22 cellular contexts compared by ENCODE assay signal in the genomic region with DNA sequence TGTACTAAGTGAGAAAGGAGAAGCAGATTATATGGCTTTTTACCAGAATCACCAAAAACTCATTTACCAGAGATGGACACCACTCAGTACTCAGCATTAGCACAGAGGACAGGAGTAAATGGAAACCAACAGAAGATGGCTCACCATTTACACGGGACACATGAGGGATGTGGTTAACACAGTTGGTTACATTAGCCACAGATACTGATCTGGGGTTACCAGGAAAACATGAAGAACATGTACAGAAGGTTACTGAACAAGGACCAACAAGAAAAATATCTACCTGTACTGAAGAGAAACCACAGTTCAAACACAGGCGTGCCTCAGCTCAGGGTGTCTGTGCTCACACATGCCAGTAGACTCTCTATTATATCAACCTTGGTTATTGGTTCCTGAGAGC.
DNase-seq lines count a peak whose midpoint lies in the region; ATAC-seq lines count a peak whose summit lies in the region.
"Had no signal": no experiment of that assay in that cellular context is flagged by ENCODE, and none has a peak within 500 bp of the region (broad histone marks: within the 10 kb centered on the region; RNA-seq: fewer than 3 reads in every experiment).

No MANE protein-coding gene starts in this region.

- peaks cover 18% of the 10 kb centered on the region for H3K9me3 Mint-ChIP-seq in stimulated activated effector memory CD8-positive, alpha-beta T cell treated with anti-CD3 and anti-CD28 coated beads, Interleukin-12 subunit alpha, Interleukin-12 subunit beta, amount 100 ng/mL, for 72 hours

- H3K27ac Mint-ChIP-seq in stimulated activated effector memory CD8-positive, alpha-beta T cell treated with anti-CD3 and anti-CD28 coated beads, Interleukin-12 subunit alpha, Interleukin-12 subunit beta, amount 100 ng/mL, for 72 hours: no peak overlapping the region
- H3K27ac Mint-ChIP-seq: B cell, IgD-negative memory B cell had no signal

- no peaks in the 10 kb centered on the region for H3K36me3 Mint-ChIP-seq in stimulated activated effector memory CD8-positive, alpha-beta T cell treated with anti-CD3 and anti-CD28 coated beads, Interleukin-12 subunit alpha, Interleukin-12 subunit beta, amount 100 ng/mL, for 72 hours
- H3K36me3 Mint-ChIP-seq: CD14-positive monocyte, IgD-negative memory B cell had no signal

- DNase-seq in RPMI7951 (ENCODE audit: low read depth) (peak; percentile 21), A172 (ENCODE audit: low spot score) (no peak), AG08395 (ENCODE audit: low spot score) (no peak)
- DNase-seq in activated T-cell treated with anti-CD3 and anti-CD28 coated beads, Interleukin-2, amount 50 U/mL, for 1 hour: no peak
- no peak for DNase-seq in stimulated activated effector memory CD8-positive, alpha-beta T cell treated with anti-CD3 and anti-CD28 coated beads, Interleukin-12 subunit alpha, Interleukin-12 subunit beta, amount 100 ng/mL, for 72 hours (ENCODE audit: low spot score in 2 of 2)
- DNase-seq: DMS53; GDM1; NCI-H1092 treated with DMSO at 0.1 percent for 48 hours; NCI-H146; NCI-H2029; NCI-H2227 treated with DMSO at 0.1 percent for 48 hours; NCI-H510A; NCI-H774; NK-92 treated with Interleukin-12 subunit alpha and Interleukin-12 subunit beta, amount 100 ng/mL, for 24 hours; SJCRH30 had no signal

- ATAC-seq in GM18520 (IDR thresholded peaks at IDR 0.05; ENCODE audit: unreplicated experiment) (peak; percentile 63), GM21381 (IDR thresholded peaks at IDR 0.05; ENCODE audit: unreplicated experiment) (peak; percentile 68), HG03457 (IDR thresholded peaks at IDR 0.05; ENCODE audit: unreplicated experiment) (peak; percentile 78)
- no peak for ATAC-seq in stimulated activated effector memory CD8-positive, alpha-beta T cell treated with anti-CD3 and anti-CD28 coated beads, Interleukin-12 subunit alpha, Interleukin-12 subunit beta, amount 100 ng/mL, for 72 hours
- ATAC-seq: Panc1 had no signal

- H3K4me3 Mint-ChIP-seq in stimulated activated effector memory CD8-positive, alpha-beta T cell treated with anti-CD3 and anti-CD28 coated beads, Interleukin-12 subunit alpha, Interleukin-12 subunit beta, amount 100 ng/mL, for 72 hours: no peak overlapping the region
- H3K4me3 Mint-ChIP-seq: B cell, CD14-positive monocyte, IgD-negative memory B cell had no signal

- H3K4me1 Mint-ChIP-seq in stimulated activated effector memory CD8-positive, alpha-beta T cell treated with anti-CD3 and anti-CD28 coated beads, Interleukin-12 subunit alpha, Interleukin-12 subunit beta, amount 100 ng/mL, for 72 hours: no peaks in the 10 kb centered on the region
- H3K4me1 Mint-ChIP-seq: B cell, CD14-positive monocyte had no signal
